Comparison of ENCODE assay signal across 15 cellular contexts in the genomic region with DNA sequence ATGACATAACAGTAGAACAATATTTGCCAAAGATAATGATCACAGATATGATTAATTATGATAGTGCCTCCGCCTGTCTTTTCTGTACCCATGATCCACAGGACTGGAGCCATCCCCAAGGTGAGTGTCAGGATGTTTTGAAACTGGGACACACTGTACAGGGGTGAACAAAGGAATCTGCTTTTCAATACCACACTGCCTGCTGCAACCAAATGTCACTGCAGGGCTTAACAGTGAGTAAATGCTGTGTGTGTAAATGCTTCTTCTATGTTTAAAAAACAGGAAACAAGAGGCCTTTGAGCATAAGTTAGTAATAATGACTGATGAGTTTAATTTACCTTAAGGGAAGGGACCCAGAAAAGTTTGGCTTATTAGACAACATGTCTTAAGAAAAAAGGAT.
"Had no signal": no experiment of that assay in that cellular context is flagged by ENCODE, and none has a peak within 500 bp of the region (broad histone marks: within the 10 kb centered on the region; RNA-seq: fewer than 3 reads in every experiment).

No MANE protein-coding gene starts in this region.

- H2AFZ ChIP-seq: neural progenitor cell had no signal

- FAIRE-seq: endothelial cell of umbilical vein had no signal

- H3K27me3 ChIP-seq: gastrocnemius medialis, heart right ventricle, neural progenitor cell, ovary, testis had no signal

- H3K4me3 ChIP-seq: gastrocnemius medialis, heart right ventricle, neural progenitor cell, ovary, testis had no signal

- H3K4me2 ChIP-seq: neural progenitor cell had no signal

- H3K27ac ChIP-seq: gastrocnemius medialis, neural progenitor cell, ovary, testis had no signal

- H3K9ac ChIP-seq: neural progenitor cell had no signal

- H3K36me3 ChIP-seq: gastrocnemius medialis, neural progenitor cell, ovary had no signal

- ATAC-seq: activated naive CD4-positive, alpha-beta T cell treated with anti-CD3 and anti-CD28 coated beads, Interleukin-2, amount 50 U/mL, for 72 hours; gastrocnemius medialis; T-helper 17 cell had no signal

- DNase-seq: activated CD4-positive, alpha-beta T cell treated with anti-CD3 and anti-CD28 coated beads, Interleukin-2, amount 10 ng/mL, durations not matched to agents 7 days and 5 days; activated CD4-positive, CD25-positive, alpha-beta regulatory T cell; activated effector memory CD4-positive, alpha-beta T cell treated with anti-CD3 and anti-CD28 coated beads, Interleukin-2, amount 50 U/mL, for 16 hours; amniotic stem cell; effector CD4-positive, alpha-beta T cell; gastrocnemius medialis; heart right ventricle; ovary; stimulated activated CD4-positive, alpha-beta T cell treated with anti-CD3 and anti-CD28 coated beads, Interleukin-4, amount 100 ng/mL, for 1 hour; stimulated activated CD8-positive, alpha-beta memory T cell treated with anti-CD3 and anti-CD28 coated beads, Interleukin-4, amount 100 ng/mL, for 48 hours; T-helper 17 cell; testis had no signal

- H3K4me1 ChIP-seq: neural progenitor cell, testis had no signal

- H3K9me3 ChIP-seq: gastrocnemius medialis, heart right ventricle, ovary, testis had no signal
